1 cellular context compared by ENCODE assay signal in the genomic region with DNA sequence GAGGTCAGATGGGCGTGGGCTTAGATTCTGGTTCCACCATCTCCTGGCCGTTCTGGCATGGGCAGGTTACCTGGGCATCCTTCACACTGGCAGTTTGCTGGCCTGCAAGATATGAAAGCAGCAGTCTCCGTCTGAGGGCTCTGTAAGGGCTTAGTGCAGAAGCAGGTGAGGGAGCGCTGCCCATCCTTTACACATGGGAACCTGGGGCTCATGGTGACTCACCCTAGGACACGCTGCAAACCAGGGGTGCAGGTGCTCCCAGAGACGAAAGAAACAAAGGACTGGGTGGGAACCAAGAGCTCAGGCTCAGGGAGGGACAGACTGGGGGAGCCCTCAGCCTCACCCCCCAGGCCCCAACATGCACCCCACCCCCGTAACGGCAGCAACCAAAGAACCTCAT.
TF ChIP-seq lines count a peak whose summit lies in the region.

No MANE protein-coding gene starts in this region.

TF ChIP-seq in IMR-90, 13 proteins besides CTCF, POLR2A, EP300 and RAD21 (continued from another document):
- TF ChIP-seq RCOR1 (IDR thresholded peaks at IDR 0.05; ENCODE audit: insufficient replicate concordance, low read length) (no peak), CEBPB (IDR thresholded peaks at IDR 0.05; ENCODE audit: low read depth, low read length) (no peak), RFX5 (IDR thresholded peaks at IDR 0.05; ENCODE audit: low read depth, low read length) (no peak), MXI1 (IDR thresholded peaks at IDR 0.05; ENCODE audit: borderline replicate concordance, low read depth, low read length) (no peak), FOS (IDR thresholded peaks at IDR 0.05; ENCODE audit: low read depth, low read length) (no peak), SMC3 (IDR thresholded peaks at IDR 0.05; ENCODE audit: low read depth, low read length) (no peak), BHLHE40 (IDR thresholded peaks at IDR 0.05; ENCODE audit: low read depth, low read length) (no peak)
